16 cellular contexts compared by ENCODE assay signal in the genomic region with DNA sequence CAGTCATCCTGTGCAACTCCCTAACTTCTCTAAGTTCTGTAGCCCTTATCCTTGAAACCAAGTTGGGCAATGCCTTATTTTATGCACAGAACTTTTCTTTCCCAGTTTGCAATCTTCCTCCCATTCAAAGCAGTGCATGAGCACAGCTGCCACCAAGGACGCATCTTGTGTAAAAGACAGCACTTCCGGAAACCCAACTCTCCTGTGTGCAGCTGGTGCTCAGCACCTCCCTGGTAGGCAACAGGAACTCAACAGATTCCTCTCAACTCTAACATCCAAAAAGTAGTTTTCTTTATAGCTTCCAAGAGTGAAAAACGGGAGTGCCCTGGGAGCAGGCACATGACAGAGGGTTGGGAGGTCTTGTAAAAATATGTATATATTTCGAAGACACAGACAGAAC. TPM values are rescaled to one million over a fixed set of nuclear protein-coding genes. Genes with fewer than 3 reads are reported as not detected.
A peak's percentile ranks its signal among the peaks of the same experiment; 100 is the strongest.
DNase-seq lines count a peak whose midpoint lies in the region; ATAC-seq and TF ChIP-seq lines count a peak whose summit lies in the region.
"Had no signal": no experiment of that assay in that cellular context is flagged by ENCODE, and none has a peak within 500 bp of the region (broad histone marks: within the 10 kb centered on the region; RNA-seq: fewer than 3 reads in every experiment).

No MANE protein-coding gene starts in this region.

- peaks cover 32% of the 10 kb centered on the region for H3K4me1 Mint-ChIP-seq in T-helper 17 cell

- intact Hi-C loops in ovary (cut with DNase I) = loop anchor here in 1 of 4 donors (5.0 kb wide), 1 partner anchor 62 kb away; no protein-coding TSS in a partner anchor

- DNase-seq in AG04450 (ENCODE audit: low read depth, low spot score) (no peak), GM06990 (ENCODE audit: extremely low read depth, insufficient read length) (no peak), T-helper 17 cell (no peak), hepatocyte (ENCODE audit: low spot score) (no peak), ovary (no peak), Peyer's patch (no peak)
- DNase-seq in activated effector memory CD4-positive, alpha-beta T cell treated with anti-CD3 and anti-CD28 coated beads, Interleukin-2, amount 50 U/mL, for 16 hours = no peak
- no peak for DNase-seq in stimulated activated CD4-positive, alpha-beta T cell treated with anti-CD3 and anti-CD28 coated beads, Interleukin-2, amount 100 ng/mL, for 48 hours
- DNase-seq: activated CD4-positive, CD25-positive, alpha-beta regulatory T cell treated with anti-CD3 and anti-CD28 coated beads, Interleukin-2, amount 50 U/mL, for 72 hours; amniotic stem cell; left ventricle myocardium superior; NCI-H1417; stimulated activated CD4-positive, alpha-beta T cell treated with anti-CD3 and anti-CD28 coated beads, Interleukin-1b, Interleukin-23, amount 100 ng/mL, for 48 hours; stimulated activated naive CD4-positive, alpha-beta T cell treated with Interleukin-2 at 50 U/mL for 16 hours had no signal

- H3K36me3 ChIP-seq in GM06990 (ENCODE audit: control insufficient read depth, insufficient read depth, low read length) (peaks cover 10% of the 10 kb centered on the region), hepatocyte (replicated peaks; ENCODE audit: insufficient read depth, low read depth) (no peaks in the 10 kb centered on the region), ovary (no peaks in the 10 kb centered on the region), Peyer's patch (peaks cover 0 to 24% (median 0%) of the 10 kb centered on the region in 3 donors)

- H3K27ac Mint-ChIP-seq in T-helper 17 cell = peak overlapping the region; percentile 65

- H4K20me1 ChIP-seq in hepatocyte (ENCODE audit: insufficient read depth, poor library complexity, severe bottlenecking) = peaks cover 36% of the 10 kb centered on the region

- H2AFZ ChIP-seq in hepatocyte = no peak overlapping the region
- H2AFZ ChIP-seq: parathyroid adenoma had no signal

- H3K27me3 ChIP-seq in AG04450 (ENCODE audit: control insufficient read depth, insufficient read depth, low read length) (no peaks in the 10 kb centered on the region), GM06990 (replicated peaks; ENCODE audit: control insufficient read depth, insufficient read depth, low read length) (no peaks in the 10 kb centered on the region), hepatocyte (no peaks in the 10 kb centered on the region), ovary (no peaks in the 10 kb centered on the region), Peyer's patch (no peaks in the 10 kb centered on the region)

- CTCF ChIA-PET in AG04450 (lab: Charles Lee) = no interaction called here

- peak overlapping the region; percentile 80 for H3K27ac ChIP-seq in AG04450 (ENCODE audit: low read depth, low read length)
- peak overlapping the region; percentile 48 for H3K27ac ChIP-seq in hepatocyte
- no peak overlapping the region for H3K27ac ChIP-seq in ovary
- H3K27ac ChIP-seq in Peyer's patch = no peak overlapping the region
- H3K27ac ChIP-seq: parathyroid adenoma, SK-N-MC had no signal

- ATAC-seq in T-helper 17 cell = no peak
- ATAC-seq: left ventricle myocardium superior had no signal

- POLR2A ChIA-PET in AG04450 (lab: Yijun Ruan, JAX) = no interaction called here

- H3K9me3 ChIP-seq in AG04450 (ENCODE audit: control insufficient read depth, insufficient read depth, low read length) = no peaks in the 10 kb centered on the region; the same call in 1 of the 2 replicates
- H3K9me3 ChIP-seq in T-helper 17 cell (ENCODE audit: control insufficient read depth, low read length, poor library complexity, severe bottlenecking) = no peaks in the 10 kb centered on the region
- no peaks in the 10 kb centered on the region for H3K9me3 ChIP-seq in hepatocyte (ENCODE audit: low read depth)
- H3K9me3 ChIP-seq in ovary = no peaks in the 10 kb centered on the region
- no peaks in the 10 kb centered on the region for H3K9me3 ChIP-seq in Peyer's patch

- TF ChIP-seq POLR2A in ovary (IDR thresholded peaks at IDR 0.05) (no peak), Peyer's patch (IDR thresholded peaks at IDR 0.05) (no peak)

- no peak for TF ChIP-seq EP300 in ovary (IDR thresholded peaks at IDR 0.05)

- H3K4me2 ChIP-seq in hepatocyte = peak overlapping the region; percentile 92

- H3K9me2 ChIP-seq in hepatocyte (replicated peaks; ENCODE audit: insufficient read depth) = no peaks in the 10 kb centered on the region

- peaks cover 45% of the 10 kb centered on the region for H3K79me2 ChIP-seq in hepatocyte

- peaks cover 5% of the 10 kb centered on the region for H3K36me3 Mint-ChIP-seq in T-helper 17 cell (ENCODE audit: low read depth)

- 98% methylated on average over 4 of the region's 4 CpGs for whole genome bisulfite sequencing in hepatocyte (ENCODE audit: low lambda C conversion rate, missing lambda C conversion rate)
- WGBS in ovary, 3 donors = 23 to 55% (median 51%) methylated on average over 4 of the region's 4 CpGs

- no peak for TF ChIP-seq CTCF in AG04450 (IDR thresholded peaks at IDR 0.05; ENCODE audit: low read depth, low read length)
- no peak for TF ChIP-seq CTCF in GM06990 (IDR thresholded peaks at IDR 0.05; ENCODE audit: insufficient read depth, low read length, poor library complexity, severe bottlenecking)
- TF ChIP-seq CTCF in hepatocyte (IDR thresholded peaks at IDR 0.05; ENCODE audit: poor library complexity) = no peak
- TF ChIP-seq CTCF in ovary (IDR thresholded peaks at IDR 0.05) = no peak
- TF ChIP-seq CTCF in Peyer's patch (IDR thresholded peaks at IDR 0.05) = no peak

- H3K4me3 Mint-ChIP-seq in T-helper 17 cell = no peak overlapping the region

- H3K4me3 ChIP-seq in AG04450 (ENCODE audit: low read depth, low read length) (no peak overlapping the region), GM06990 (replicated peaks; ENCODE audit: low read depth, low read length) (peak overlapping the region; percentile 84; the same call in 1 of the 2 replicates), hepatocyte (no peak overlapping the region), ovary (no peak overlapping the region), Peyer's patch (no peak overlapping the region)

- H3K4me1 ChIP-seq in hepatocyte (ENCODE audit: insufficient read depth) (peaks cover 9% of the 10 kb centered on the region), ovary (ENCODE audit: insufficient read depth) (peaks cover 7% of the 10 kb centered on the region), Peyer's patch (peaks cover 0 to 13% (median 3%) of the 10 kb centered on the region in 4 donors)
- H3K4me1 ChIP-seq: parathyroid adenoma had no signal

- H3K27me3 Mint-ChIP-seq in T-helper 17 cell = no peaks in the 10 kb centered on the region

RNA-seq across cellular contexts. Expression of a gene that starts 2.2 kb away (rescaled TPM):
- polyA plus RNA-seq in AG04450 (2011; rRNA removed) (29.8 and 40.9 TPM in 2 replicates), hepatocyte (43.1 and 47.1 TPM in 2 replicates), ovary (10 to 100 TPM; 44.7 to 46.8 TPM)
- polyA minus RNA-seq in AG04450 (2011; rRNA and poly(A)+ RNA removed) = 9.4 and 10.8 TPM in 2 replicates
- total RNA-seq in T-helper 17 cell (10 to 100 TPM; 29.3 to 34.3 TPM), hepatocyte (35.2 and 35.4 TPM in 2 replicates), ovary (10 to 100 TPM; 27.5 to 48.5 (median 39.5) TPM), Peyer's patch (10 to 100 TPM; 13.9 to 22.8 (median 16.4) TPM)

Comparison
In these comparisons a context has a peak if more than half of its experiments do, and no peak if none do; other contexts are left out.
1. H3K27ac ChIP-seq: peak in AG04450 (single experiment) and hepatocyte (single experiment); none in ovary (0 of 2) and Peyer's patch (0 of 4).